Comparison of ENCODE assay signal across 1 cellular context in the genomic region with DNA sequence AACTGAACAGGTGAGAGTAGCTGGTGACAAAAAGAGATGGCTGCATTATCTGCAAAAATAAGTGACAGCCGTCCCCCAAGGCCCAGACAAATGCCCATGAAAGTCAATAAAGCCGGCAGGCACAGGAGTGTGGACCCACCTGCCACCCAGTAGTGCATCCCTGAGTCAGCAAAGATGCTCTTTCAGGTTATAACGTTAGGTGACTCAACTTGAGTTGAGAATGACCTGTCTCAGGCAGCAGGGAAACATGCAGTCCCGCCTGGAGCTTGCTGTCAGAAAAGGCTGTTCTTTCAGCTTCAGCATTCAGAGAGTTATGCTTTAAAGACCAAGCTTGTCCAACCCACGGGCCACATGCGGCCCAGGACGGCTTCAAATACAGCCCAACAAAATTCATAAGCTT.
TF ChIP-seq lines count a peak whose summit lies in the region.

No MANE protein-coding gene starts in this region.

TF ChIP-seq in K562, 482 proteins besides CTCF, POLR2A, EP300 and RAD21:
- no peak for TF ChIP-seq POU5F1 (IDR thresholded peaks at IDR 0.05; ENCODE audit: borderline replicate concordance, low read depth, low read length, partially characterized antibody)
- TF ChIP-seq ZNF316 (IDR thresholded peaks at IDR 0.05) = 0 out of 2 replicates have a peak, but pooled peaks have one; percentile 32
TF ChIP-seq in K562: peak in this region for 1.
